In genomic region chr19:45146716-45147337, GRCh38 we compare ENCODE assay signal across 1 cellular context.
TF ChIP-seq lines count a peak whose summit lies in the region.

No MANE protein-coding gene starts in this region.

TF ChIP-seq in HepG2, 621 proteins besides CTCF, POLR2A, EP300 and RAD21:
- TF ChIP-seq TGIF2 (CRISPR knock-in tag; IDR thresholded peaks at IDR 0.05) (no peak), AGO2 (optimal IDR thresholded peaks at IDR 0.05; ENCODE audit: low read depth, low read length) (peak; percentile 68), ZUFSP (CRISPR knock-in tag; IDR thresholded peaks at IDR 0.05; ENCODE audit: borderline replicate concordance) (no peak), RBM22 (optimal IDR thresholded peaks at IDR 0.05; ENCODE audit: low read length) (peak; percentile 30), DRAP1 (CRISPR knock-in tag; IDR thresholded peaks at IDR 0.05) (no peak)
